Comparison of ENCODE assay signal across 30 cellular contexts in genomic region chr18:76643199-76643598, GRCh38.
"Had no signal": no experiment of that assay in that cellular context is flagged by ENCODE, and none has a peak within 500 bp of the region (broad histone marks: within the 10 kb centered on the region; RNA-seq: fewer than 3 reads in every experiment).

No MANE protein-coding gene starts in this region.

- H3K4me3 ChIP-seq: ovary, psoas muscle, right lobe of liver, sigmoid colon, stomach, thoracic aorta, thyroid gland, tibial nerve, upper lobe of left lung, vagina had no signal

- H3K27ac Mint-ChIP-seq: naive thymus-derived CD8-positive, alpha-beta T cell; natural killer cell treated with Interleukin-12 subunit alpha and Interleukin-12 subunit beta and Interleukin-15 and Interleukin-18, amount 100 ng/mL, for 72 hours; nephron progenitor cell; progenitor cell of endocrine pancreas; stimulated activated memory B cell treated with anti-CD40 and anti-IgM and Interleukin-4, amounts not matched to agents 10 μg/mL and 1 μg/mL and 100 μg/mL, for 72 hours had no signal

- DNase-seq: naive B cell; naive thymus-derived CD8-positive, alpha-beta T cell; nephron progenitor cell; nucleus accumbens; ovary; posterior cingulate gyrus; psoas muscle; right cardiac atrium; right lobe of liver; sigmoid colon; small intestine; stimulated activated CD4-positive, alpha-beta T cell treated with anti-CD3 and anti-CD28 coated beads, Interleukin-15, amount 100 ng/mL, for 24 hours; stimulated activated CD4-positive, alpha-beta T cell treated with anti-CD3 and anti-CD28 coated beads, Interleukin-2, amount 100 ng/mL, for 24 hours; stimulated activated CD4-positive, alpha-beta T cell treated with anti-CD3 and anti-CD28 coated beads, Interleukin-2, amount 100 ng/mL, for 48 hours; stimulated activated CD4-positive, alpha-beta T cell treated with anti-CD3 and anti-CD28 coated beads, Interleukin-4, amount 100 ng/mL, for 24 hours; stimulated activated naive CD4-positive, alpha-beta T cell; stomach; thyroid gland; trophoblast cell; upper lobe of left lung had no signal

- H3K79me2 ChIP-seq: parathyroid adenoma had no signal

- H3K27me3 ChIP-seq: ovary, right lobe of liver, sigmoid colon, stomach, thyroid gland, tibial nerve, upper lobe of left lung, vagina had no signal

- H3K4me3 Mint-ChIP-seq: naive B cell; naive thymus-derived CD8-positive, alpha-beta T cell; natural killer cell treated with Interleukin-12 subunit alpha and Interleukin-12 subunit beta and Interleukin-15 and Interleukin-18, amount 100 ng/mL, for 72 hours; nephron progenitor cell; neural crest cell; stimulated activated memory B cell treated with anti-CD40 and anti-IgM and Interleukin-4, amounts not matched to agents 10 μg/mL and 1 μg/mL and 100 μg/mL, for 72 hours had no signal

- ATAC-seq: naive thymus-derived CD8-positive, alpha-beta T cell; natural killer cell treated with Interleukin-12 subunit alpha and Interleukin-12 subunit beta and Interleukin-15 and Interleukin-18, amount 100 ng/mL, for 72 hours; psoas muscle; right cardiac atrium; right lobe of liver; stimulated activated memory B cell treated with anti-CD40 and anti-IgM and Interleukin-4, amounts not matched to agents 10 μg/mL and 1 μg/mL and 100 μg/mL, for 72 hours had no signal

- H3K9me3 Mint-ChIP-seq: naive B cell; naive thymus-derived CD8-positive, alpha-beta T cell; natural killer cell treated with Interleukin-12 subunit alpha and Interleukin-12 subunit beta and Interleukin-15 and Interleukin-18, amount 100 ng/mL, for 72 hours; neural crest cell; stimulated activated memory B cell treated with anti-CD40 and anti-IgM and Interleukin-4, amounts not matched to agents 10 μg/mL and 1 μg/mL and 100 μg/mL, for 72 hours had no signal

- H3K27me3 Mint-ChIP-seq: progenitor cell of endocrine pancreas; stimulated activated memory B cell treated with anti-CD40 and anti-IgM and Interleukin-4, amounts not matched to agents 10 μg/mL and 1 μg/mL and 100 μg/mL, for 72 hours had no signal

- H3K9ac ChIP-seq: parathyroid adenoma had no signal

- H3K36me3 ChIP-seq: neutrophil, ovary, right lobe of liver, sigmoid colon, stomach, thoracic aorta, thyroid gland, tibial nerve, upper lobe of left lung, vagina had no signal

- H3K4me1 Mint-ChIP-seq: naive B cell; stimulated activated memory B cell treated with anti-CD40 and anti-IgM and Interleukin-4, amounts not matched to agents 10 μg/mL and 1 μg/mL and 100 μg/mL, for 72 hours had no signal

- H3K27ac ChIP-seq: neutrophil, ovary, parathyroid adenoma, psoas muscle, right lobe of liver, sigmoid colon, stomach, thoracic aorta, thyroid gland, tibial nerve, upper lobe of left lung, vagina had no signal

- H2AFZ ChIP-seq: parathyroid adenoma had no signal

- H3K9me3 ChIP-seq: neutrophil, ovary, psoas muscle, right lobe of liver, sigmoid colon, stomach, thoracic aorta, thyroid gland, tibial nerve, upper lobe of left lung, vagina had no signal

- H3K4me1 ChIP-seq: parathyroid adenoma, psoas muscle, right lobe of liver, stomach, thyroid gland, tibial nerve, upper lobe of left lung, vagina had no signal

- FAIRE-seq: small intestine, urothelium cell line had no signal
